Comparison of ENCODE assay signal across 10 cellular contexts in the genomic region with DNA sequence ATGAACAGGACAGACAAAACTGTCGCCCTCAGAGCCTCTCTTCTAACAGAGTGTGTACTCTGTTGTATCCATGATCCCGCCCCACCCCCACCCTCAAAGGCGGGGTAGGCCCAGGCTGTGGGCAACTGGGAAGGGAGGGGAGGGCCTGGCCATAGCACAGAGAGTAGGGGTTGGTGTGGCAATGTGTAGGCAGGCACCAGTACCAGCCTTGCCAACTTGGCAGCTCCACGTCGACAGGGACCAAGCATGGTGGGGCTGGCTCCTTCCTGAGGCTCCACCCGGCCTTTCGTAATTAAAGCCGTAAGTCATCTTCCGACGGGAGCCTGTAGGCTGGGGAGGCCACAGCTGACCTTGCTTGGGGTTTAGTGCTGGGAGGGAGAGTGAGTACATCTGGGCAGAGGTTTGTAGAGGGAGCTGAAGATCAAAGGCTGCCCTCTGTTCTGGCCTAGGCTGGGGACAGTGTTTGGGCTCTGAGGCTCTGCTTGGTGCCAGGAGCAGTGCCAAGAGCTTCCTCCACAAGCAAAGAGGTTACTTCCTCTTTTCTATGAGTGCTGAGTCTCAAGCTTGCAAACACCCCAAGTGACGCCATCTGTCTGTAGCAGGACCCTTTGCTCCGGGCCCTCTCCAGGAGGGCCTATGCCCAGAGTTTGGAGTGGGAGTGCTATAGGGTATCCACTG.
DNase-seq lines count a peak whose midpoint lies in the region; ATAC-seq and TF ChIP-seq lines count a peak whose summit lies in the region.
"Had no signal": no experiment of that assay in that cellular context is flagged by ENCODE, and none has a peak within 500 bp of the region (broad histone marks: within the 10 kb centered on the region; RNA-seq: fewer than 3 reads in every experiment).

No MANE protein-coding gene starts in this region.

- no peaks in the 10 kb centered on the region for H3K36me3 Mint-ChIP-seq in stimulated activated naive CD8-positive, alpha-beta T cell treated with anti-CD3 and anti-CD28 coated beads, Interleukin-15, Interleukin-2, amounts not matched to agents 100 ng/mL and 50 ng/mL, for 24 hours (ENCODE audit: low read depth)
- H3K36me3 Mint-ChIP-seq: CD4-positive, alpha-beta memory T cell had no signal

- peaks cover 0 to under 1% of the 10 kb centered on the region in 2 experiments for H3K27me3 ChIP-seq in mesenchymal stem cell (ENCODE audit: control insufficient read depth in 1 of 2, insufficient read depth in 1 of 2, low read length in 2 of 2)
- no peaks in the 10 kb centered on the region for H3K27me3 ChIP-seq in aorta (ENCODE audit: control insufficient read depth in 1 of 2, insufficient read depth in 2 of 2, low read length in 1 of 2)
- no peaks in the 10 kb centered on the region; the same call in 1 of the 2 replicates for H3K27me3 ChIP-seq in SK-N-SH (ENCODE audit: insufficient read depth)

- peak overlapping the region; percentile 87 for H3K9ac ChIP-seq in mesenchymal stem cell (ENCODE audit: low read length)
- no peak overlapping the region for H3K9ac ChIP-seq in SK-N-SH

- no peak for DNase-seq in stimulated activated naive CD8-positive, alpha-beta T cell treated with anti-CD3 and anti-CD28 coated beads, Interleukin-15, amount 100 ng/mL, for 72 hours
- peak in 54 of 61 donors; percentile 4 to 84 (median 60) for DNase-seq in caudate nucleus (lab: John Stamatoyannopoulos, UW)
- DNase-seq in mesenchymal stem cell: no peak
- DNase-seq in aorta: peak in 1 of 2 donors; percentile 79
- DNase-seq in SK-N-SH: no peak
- DNase-seq in NCI-H526 treated with DMSO at 0.1 percent for 48 hours (lab: John Stamatoyannopoulos, UW): no peak
- DNase-seq in activated CD8-positive, alpha-beta memory T cell treated with anti-CD3 and anti-CD28 coated beads for 24 hours: no peak
- DNase-seq: CD4-positive, alpha-beta memory T cell; T-helper 9 cell had no signal

- H3K4me1 ChIP-seq in mesenchymal stem cell (ENCODE audit: control insufficient read depth, insufficient read depth, low read depth, low read length) (peaks cover 3% of the 10 kb centered on the region), aorta (ENCODE audit: control insufficient read depth in 1 of 2, insufficient read depth in 2 of 2, low read length in 2 of 2) (no peaks in the 10 kb centered on the region), SK-N-SH (ENCODE audit: control insufficient read depth in 1 of 2, insufficient read depth in 2 of 2, low read depth in 1 of 2, low read length in 1 of 2) (no peaks in the 10 kb centered on the region)

- H3K4me1 Mint-ChIP-seq in stimulated activated naive CD8-positive, alpha-beta T cell treated with anti-CD3 and anti-CD28 coated beads, Interleukin-15, Interleukin-2, amounts not matched to agents 100 ng/mL and 50 ng/mL, for 24 hours (ENCODE audit: low read depth): peaks cover 47% of the 10 kb centered on the region
- H3K4me1 Mint-ChIP-seq in stimulated activated naive CD8-positive, alpha-beta T cell treated with anti-CD3 and anti-CD28 coated beads, Interleukin-15, amount 100 ng/mL, for 72 hours: peaks cover 17% of the 10 kb centered on the region
- H3K4me1 Mint-ChIP-seq: CD4-positive, alpha-beta memory T cell had no signal

- no peak for TF ChIP-seq RAD21 in SK-N-SH (IDR thresholded peaks at IDR 0.05; ENCODE audit: low read length)

- ATAC-seq in stimulated activated naive CD8-positive, alpha-beta T cell treated with anti-CD3 and anti-CD28 coated beads, Interleukin-15, amount 100 ng/mL, for 72 hours: no peak
- ATAC-seq in aorta (ENCODE audit: low FRiP score): peak; percentile 64

- H3K4me2 ChIP-seq in mesenchymal stem cell (ENCODE audit: low read length, poor library complexity, severe bottlenecking) (no peak overlapping the region), SK-N-SH (no peak overlapping the region)

- no peak overlapping the region for H3K18ac ChIP-seq in mesenchymal stem cell (ENCODE audit: low read depth in 1 of 2, low read length in 2 of 2)

- CTCF ChIA-PET in SK-N-SH (lab: Yijun Ruan, JAX): interaction anchor here (1.1 to 5.4 kb wide), 5 partner anchors 12 to 283 kb away, joined by 3 to 29 read pairs (median 4); a partner anchor contains a TSS

- no peaks in the 10 kb centered on the region for H3K27me3 Mint-ChIP-seq in stimulated activated naive CD8-positive, alpha-beta T cell treated with anti-CD3 and anti-CD28 coated beads, Interleukin-15, Interleukin-2, amounts not matched to agents 100 ng/mL and 50 ng/mL, for 24 hours
- H3K27me3 Mint-ChIP-seq in stimulated activated naive CD8-positive, alpha-beta T cell treated with anti-CD3 and anti-CD28 coated beads, Interleukin-15, amount 100 ng/mL, for 72 hours: no peaks in the 10 kb centered on the region

- no peak for TF ChIP-seq EP300 in SK-N-SH (IDR thresholded peaks at IDR 0.05; ENCODE audit: borderline replicate concordance in 1 of 2, low read depth in 1 of 2, low read length in 1 of 2)

- H3K23ac ChIP-seq in mesenchymal stem cell (ENCODE audit: low read length in 2 of 2): no peak overlapping the region

- no peaks in the 10 kb centered on the region for H3K36me3 ChIP-seq in mesenchymal stem cell (ENCODE audit: control insufficient read depth in 1 of 2, insufficient read depth in 2 of 2, low read depth in 1 of 2, low read length in 2 of 2)
- H3K36me3 ChIP-seq in aorta (ENCODE audit: control insufficient read depth in 1 of 2, insufficient read depth in 2 of 2, low read length in 1 of 2): no peaks in the 10 kb centered on the region
- no peaks in the 10 kb centered on the region for H3K36me3 ChIP-seq in SK-N-SH (replicated peaks in 1 of 2; ENCODE audit: control insufficient read depth in 1 of 2, insufficient read depth in 2 of 2, low read length in 1 of 2)

- intact Hi-C loops in aorta (cut with DNase I): no loop called here

- 76% methylated on average over 10 of the region's 12 CpGs for WGBS in mesenchymal stem cell
- 79 to 82% methylated on average over 12 of the region's 12 CpGs for WGBS in aorta, 2 donors
- 86% methylated on average over 12 of the region's 12 CpGs for WGBS in SK-N-SH (ENCODE audit: low lambda C conversion rate)

- H4K91ac ChIP-seq in mesenchymal stem cell (ENCODE audit: low read length): no peak overlapping the region

- H2BK5ac ChIP-seq in mesenchymal stem cell (ENCODE audit: low read depth, low read length, poor library complexity, severe bottlenecking): no peak overlapping the region

- peak overlapping the region; percentile 58 for H3K27ac Mint-ChIP-seq in stimulated activated naive CD8-positive, alpha-beta T cell treated with anti-CD3 and anti-CD28 coated beads, Interleukin-15, Interleukin-2, amounts not matched to agents 100 ng/mL and 50 ng/mL, for 24 hours
- H3K27ac Mint-ChIP-seq in stimulated activated naive CD8-positive, alpha-beta T cell treated with anti-CD3 and anti-CD28 coated beads, Interleukin-15, amount 100 ng/mL, for 72 hours: no peak overlapping the region
- H3K27ac Mint-ChIP-seq: CD4-positive, alpha-beta memory T cell had no signal

- H4K8ac ChIP-seq in mesenchymal stem cell (ENCODE audit: low read length): no peak overlapping the region

- H3K79me2 ChIP-seq in SK-N-SH (ENCODE audit: insufficient read depth): no peaks in the 10 kb centered on the region

- H2AK5ac ChIP-seq in mesenchymal stem cell (ENCODE audit: low read length, severe bottlenecking): no peak overlapping the region

- H2BK12ac ChIP-seq in mesenchymal stem cell (ENCODE audit: low read length in 2 of 2): no peak overlapping the region

- H3F3A ChIP-seq in SK-N-SH (replicated peaks; ENCODE audit: insufficient read depth): no peaks in the 10 kb centered on the region

- H3K27ac ChIP-seq in caudate nucleus (ENCODE audit: low read depth, low read length) (peak overlapping the region; percentile 77), mesenchymal stem cell (ENCODE audit: low read length, poor library complexity, severe bottlenecking) (no peak overlapping the region), aorta (ENCODE audit: low read depth in 1 of 2, low read length in 2 of 2) (no peak overlapping the region), SK-N-SH (ENCODE audit: low read depth in 2 of 2, low read length in 1 of 2) (no peak overlapping the region)

- H3K4ac ChIP-seq in mesenchymal stem cell (ENCODE audit: low read depth in 1 of 2, low read length in 2 of 2): no peak overlapping the region

- TF ChIP-seq CTCF in SK-N-SH (IDR thresholded peaks at IDR 0.05): no peak

- H3K4me3 ChIP-seq in mesenchymal stem cell (ENCODE audit: insufficient read depth in 1 of 2, low read depth in 1 of 2, low read length in 2 of 2) (peak overlapping the region in 1 of 2 experiments; percentile 45), aorta (ENCODE audit: low read length in 2 of 2) (no peak overlapping the region), SK-N-SH (ENCODE audit: low read depth in 2 of 2, low read length in 1 of 2) (no peak overlapping the region)

- no peaks in the 10 kb centered on the region for H3K9me2 ChIP-seq in SK-N-SH

- no peaks in the 10 kb centered on the region for H3K9me3 Mint-ChIP-seq in stimulated activated naive CD8-positive, alpha-beta T cell treated with anti-CD3 and anti-CD28 coated beads, Interleukin-15, Interleukin-2, amounts not matched to agents 100 ng/mL and 50 ng/mL, for 24 hours
- no peaks in the 10 kb centered on the region for H3K9me3 Mint-ChIP-seq in stimulated activated naive CD8-positive, alpha-beta T cell treated with anti-CD3 and anti-CD28 coated beads, Interleukin-15, amount 100 ng/mL, for 72 hours
- H3K9me3 Mint-ChIP-seq: CD4-positive, alpha-beta memory T cell had no signal

- no peak overlapping the region for H3K14ac ChIP-seq in mesenchymal stem cell (ENCODE audit: low read length in 2 of 2)

- no peaks in the 10 kb centered on the region for H4K20me1 ChIP-seq in SK-N-SH (ENCODE audit: insufficient read depth)

- no peak overlapping the region for H2AFZ ChIP-seq in mesenchymal stem cell (ENCODE audit: low read depth, low read length)
- no peak overlapping the region for H2AFZ ChIP-seq in SK-N-SH (ENCODE audit: low read depth)

- H3K4me3 Mint-ChIP-seq in stimulated activated naive CD8-positive, alpha-beta T cell treated with anti-CD3 and anti-CD28 coated beads, Interleukin-15, Interleukin-2, amounts not matched to agents 100 ng/mL and 50 ng/mL, for 24 hours: no peak overlapping the region
- no peak overlapping the region for H3K4me3 Mint-ChIP-seq in stimulated activated naive CD8-positive, alpha-beta T cell treated with anti-CD3 and anti-CD28 coated beads, Interleukin-15, amount 100 ng/mL, for 72 hours
- H3K4me3 Mint-ChIP-seq: CD4-positive, alpha-beta memory T cell had no signal

- no peak overlapping the region for H2BK15ac ChIP-seq in mesenchymal stem cell (ENCODE audit: low read depth, poor library complexity, severe bottlenecking)

- H3K9me3 ChIP-seq in mesenchymal stem cell (ENCODE audit: control insufficient read depth, low read length) (no peaks in the 10 kb centered on the region), aorta (ENCODE audit: control insufficient read depth, low read length) (no peaks in the 10 kb centered on the region), SK-N-SH (no peaks in the 10 kb centered on the region)

- H2BK120ac ChIP-seq in mesenchymal stem cell (ENCODE audit: low read depth, low read length): no peak overlapping the region

- H3K79me1 ChIP-seq in mesenchymal stem cell (replicated peaks; ENCODE audit: low read length, poor library complexity, severe bottlenecking): no peaks in the 10 kb centered on the region

- POLR2A ChIA-PET in SK-N-SH (lab: Yijun Ruan, JAX): no interaction called here

TF ChIP-seq in SK-N-SH, 30 proteins besides CTCF, POLR2A, EP300 and RAD21 (continues in another document):
- no peak for TF ChIP-seq FOXJ3 (CRISPR knock-in tag; IDR thresholded peaks at IDR 0.05)

Comparison
In these comparisons a context has a peak if more than half of its experiments do, and no peak if none do; other contexts are left out.
1. DNase-seq: peak in caudate nucleus (54 of 61); none in stimulated activated naive CD8-positive, alpha-beta T cell treated with anti-CD3 and anti-CD28 coated beads, Interleukin-15, amount 100 ng/mL, for 72 hours (0 of 2), mesenchymal stem cell (single experiment), SK-N-SH (single experiment), NCI-H526 treated with DMSO at 0.1 percent for 48 hours (single experiment) and activated CD8-positive, alpha-beta memory T cell treated with anti-CD3 and anti-CD28 coated beads for 24 hours (single experiment).